9 cellular contexts compared by ENCODE assay signal in genomic region chr2:169107645-169108044, GRCh38. TPM values are rescaled to one million over a fixed set of nuclear protein-coding genes. Genes with fewer than 3 reads are reported as not detected.
DNase-seq lines count a peak whose midpoint lies in the region; ATAC-seq and TF ChIP-seq lines count a peak whose summit lies in the region.
"Had no signal": no experiment of that assay in that cellular context is flagged by ENCODE, and none has a peak within 500 bp of the region (broad histone marks: within the 10 kb centered on the region; RNA-seq: fewer than 3 reads in every experiment).

No MANE protein-coding gene starts in this region.

- peak overlapping the region in 1 of 4 donors; percentile 49 for H3K4me3 Mint-ChIP-seq in CD4-positive, CD25-positive, alpha-beta regulatory T cell
- H3K4me3 Mint-ChIP-seq in glutamatergic neuron (ENCODE audit: unreplicated experiment), result no peak overlapping the region

- peak; percentile 72 to 91 for ATAC-seq in CD4-positive, CD25-positive, alpha-beta regulatory T cell (ENCODE audit: low read depth in 2 of 2)
- ATAC-seq in GM19035 (IDR thresholded peaks at IDR 0.05; ENCODE audit: unreplicated experiment) (peak; percentile 74), HG03066 (IDR thresholded peaks at IDR 0.05; ENCODE audit: low read depth, unreplicated experiment) (peak; percentile 95)

- H3K27ac ChIP-seq in CD4-positive, CD25-positive, alpha-beta regulatory T cell (ENCODE audit: insufficient read depth, low read length, poor library complexity, severe bottlenecking), result peak overlapping the region; percentile 55
- no peak overlapping the region for H3K27ac ChIP-seq in SJCRH30

- H3K4me1 Mint-ChIP-seq in CD4-positive, CD25-positive, alpha-beta regulatory T cell, result peaks cover 0 to 42% (median 22%) of the 10 kb centered on the region in 4 donors
- H3K4me1 Mint-ChIP-seq in glutamatergic neuron (ENCODE audit: low read depth, unreplicated experiment), result no peaks in the 10 kb centered on the region

- peaks cover 4% of the 10 kb centered on the region for H3K27me3 Mint-ChIP-seq in CD4-positive, CD25-positive, alpha-beta regulatory T cell
- H3K27me3 Mint-ChIP-seq in glutamatergic neuron (ENCODE audit: unreplicated experiment), result no peaks in the 10 kb centered on the region

- no peaks in the 10 kb centered on the region for H3K36me3 Mint-ChIP-seq in CD4-positive, CD25-positive, alpha-beta regulatory T cell
- H3K36me3 Mint-ChIP-seq in glutamatergic neuron (ENCODE audit: unreplicated experiment), result no peaks in the 10 kb centered on the region

- H3K9me3 ChIP-seq in CD4-positive, CD25-positive, alpha-beta regulatory T cell (ENCODE audit: control insufficient read depth in 2 of 2, low read length in 2 of 2), result no peaks in the 10 kb centered on the region
- H3K9me3 ChIP-seq in SJCRH30 (replicated peaks), result no peaks in the 10 kb centered on the region
- H3K9me3 ChIP-seq: MG63 had no signal

- TF ChIP-seq CTCF in glutamatergic neuron (IDR thresholded peaks at IDR 0.05; ENCODE audit: partially characterized antibody, unreplicated experiment), result no peak

- H3K4me3 ChIP-seq in CD4-positive, CD25-positive, alpha-beta regulatory T cell (ENCODE audit: low read depth, low read length), result peak overlapping the region; percentile 39
- no peak overlapping the region for H3K4me3 ChIP-seq in SJCRH30
- H3K4me3 ChIP-seq: MG63 had no signal

- H3K27me3 ChIP-seq in CD4-positive, CD25-positive, alpha-beta regulatory T cell (ENCODE audit: control insufficient read depth, insufficient read depth, low read length), result no peaks in the 10 kb centered on the region
- H3K27me3 ChIP-seq in SJCRH30, result no peaks in the 10 kb centered on the region

- H3K9me3 Mint-ChIP-seq in CD4-positive, CD25-positive, alpha-beta regulatory T cell, result peaks cover 0 to 1% (median 0%) of the 10 kb centered on the region in 7 donors
- no peaks in the 10 kb centered on the region for H3K9me3 Mint-ChIP-seq in glutamatergic neuron (ENCODE audit: unreplicated experiment)

- H3K4me1 ChIP-seq in CD4-positive, CD25-positive, alpha-beta regulatory T cell (ENCODE audit: control insufficient read depth, insufficient read depth, low read length, poor library complexity, severe bottlenecking), result peaks cover 36% of the 10 kb centered on the region
- H3K4me1 ChIP-seq in SJCRH30, result no peaks in the 10 kb centered on the region

- peak overlapping the region in 1 of 3 donors; percentile 69 for H3K27ac Mint-ChIP-seq in CD4-positive, CD25-positive, alpha-beta regulatory T cell
- no peak overlapping the region for H3K27ac Mint-ChIP-seq in glutamatergic neuron (ENCODE audit: unreplicated experiment)

- DNase-seq in CD4-positive, CD25-positive, alpha-beta regulatory T cell, result peak in 2 of 3 donors; percentile 53 to 74
- DNase-seq in T-helper 22 cell (ENCODE audit: low read depth), result peak; percentile 37
- no peak for DNase-seq in NAMALWA (ENCODE audit: low spot score)
- no peak for DNase-seq in glutamatergic neuron
- DNase-seq in GOT3 (lab: John Stamatoyannopoulos, UW), result no peak
- no peak for DNase-seq in SJCRH30
- DNase-seq: MG63 had no signal

- no peaks in the 10 kb centered on the region for H3K36me3 ChIP-seq in CD4-positive, CD25-positive, alpha-beta regulatory T cell (ENCODE audit: control insufficient read depth, insufficient read depth, low read length)
- no peaks in the 10 kb centered on the region for H3K36me3 ChIP-seq in SJCRH30
- H3K36me3 ChIP-seq: MG63 had no signal

RNA-seq across cellular contexts. Expression of gene DHRS9, which starts 38.3 kb away (rescaled TPM):
- not detected for total RNA-seq in CD4-positive, CD25-positive, alpha-beta regulatory T cell
- polyA plus RNA-seq in CD4-positive, CD25-positive, alpha-beta regulatory T cell, result not detected
- total RNA-seq in glutamatergic neuron (ENCODE audit: unreplicated experiment), result not detected
- not detected in 2 replicates for total RNA-seq in SJCRH30 (2014; rRNA removed; shearing (Covaris generic))

Comparison
In these comparisons a context has a peak if more than half of its experiments do, and no peak if none do; other contexts are left out.
1. DNase-seq: peak in CD4-positive, CD25-positive, alpha-beta regulatory T cell (2 of 3) and T-helper 22 cell (single experiment); none in NAMALWA (single experiment), glutamatergic neuron (single experiment), GOT3 (single experiment) and SJCRH30 (0 of 2).
2. Peak in every context shown above with its lines, with median percentiles within 50 percentile points of each other: ATAC-seq.